ENCODE assay signal across 18 cellular contexts in genomic region chr5:7650755-7651154, GRCh38.
"Had no signal": no experiment of that assay in that cellular context is flagged by ENCODE, and none has a peak within 500 bp of the region (broad histone marks: within the 10 kb centered on the region; RNA-seq: fewer than 3 reads in every experiment).

No MANE protein-coding gene starts in this region.

- H3K27ac ChIP-seq: ascending aorta, foreskin keratinocyte, lower lobe of right lung, parathyroid adenoma, right atrium auricular region, suprapubic skin had no signal

- H3K36me3 ChIP-seq: ascending aorta, lower lobe of right lung, right atrium auricular region, suprapubic skin had no signal

- ATAC-seq: activated CD4-positive, alpha-beta T cell treated with anti-CD3 and anti-CD28 coated beads for 36 hours; foreskin keratinocyte; left colon; lower lobe of right lung; naive thymus-derived CD4-positive, alpha-beta T cell had no signal

- H3K27me3 ChIP-seq: ascending aorta, right atrium auricular region, suprapubic skin had no signal

- H3K9me3 ChIP-seq: ascending aorta, lower lobe of right lung, right atrium auricular region, suprapubic skin had no signal

- H3K4me3 ChIP-seq: ascending aorta, lower lobe of right lung, right atrium auricular region, smooth muscle cell, suprapubic skin had no signal

- H3K9ac ChIP-seq: parathyroid adenoma had no signal

- H3K4me1 ChIP-seq: ascending aorta, foreskin keratinocyte, lower lobe of right lung, right atrium auricular region, suprapubic skin had no signal

- DNase-seq: activated CD4-positive, alpha-beta memory T cell treated with anti-CD3 and anti-CD28 coated beads, Interleukin-2, amount 10 ng/mL, durations not matched to agents 7 days and 5 days; activated CD4-positive, alpha-beta T cell treated with anti-CD3 and anti-CD28 coated beads for 36 hours; activated naive CD4-positive, alpha-beta T cell treated with anti-CD3 and anti-CD28 coated beads, Interleukin-2, amount 10 ng/mL, durations not matched to agents 7 days and 5 days; activated T-cell treated with anti-CD3 and anti-CD28 coated beads, Interleukin-2, amount 50 U/mL, for 24 hours; cortex of kidney; effector CD8-positive, alpha-beta T cell; foreskin keratinocyte; lower lobe of right lung; naive thymus-derived CD4-positive, alpha-beta T cell; stimulated activated CD4-positive, alpha-beta T cell treated with anti-CD3 and anti-CD28 coated beads, Interleukin-4, amount 100 ng/mL, for 4 hours; stimulated activated CD8-positive, alpha-beta memory T cell treated with anti-CD3 and anti-CD28 coated beads, Interleukin-4, amount 100 ng/mL, for 48 hours; stimulated activated naive CD4-positive, alpha-beta T cell treated with Interleukin-2 at 50 U/mL for 16 hours had no signal
